Comparison of ENCODE assay signal across 8 cellular contexts in the genomic region with DNA sequence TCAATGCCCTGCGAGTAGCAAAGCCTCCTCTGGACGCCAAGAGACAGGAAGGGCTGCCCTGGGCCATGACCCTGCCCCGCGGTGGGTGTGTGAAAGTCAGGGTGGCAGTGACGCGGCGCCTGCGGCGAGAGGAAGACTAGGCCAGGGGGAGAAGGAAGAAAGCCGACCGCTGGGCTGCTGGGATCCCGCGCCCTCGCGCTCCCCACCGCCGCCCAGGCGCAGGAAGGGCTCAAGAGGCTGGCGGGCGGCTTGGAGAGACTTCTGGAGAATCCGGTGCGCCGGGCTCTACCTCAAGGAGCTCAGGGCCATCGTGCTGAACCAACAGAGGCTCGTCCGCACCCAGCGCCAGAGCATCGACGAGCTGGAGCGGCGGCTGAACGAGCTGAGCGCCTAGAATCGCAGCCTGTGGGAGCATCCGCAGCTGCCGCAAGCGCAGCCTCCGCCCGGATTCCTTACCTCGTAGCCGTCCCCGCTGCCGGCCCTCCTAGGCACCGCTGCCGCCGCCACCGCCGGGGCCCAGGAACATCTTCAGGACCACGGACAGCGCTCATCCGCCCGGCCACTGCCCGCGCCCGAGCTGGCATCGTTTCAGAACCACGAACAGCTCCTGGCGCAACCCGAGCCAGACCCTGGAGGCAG.
A peak's percentile ranks its signal among the peaks of the same experiment; 100 is the strongest.
DNase-seq lines count a peak whose midpoint lies in the region; ATAC-seq and TF ChIP-seq lines count a peak whose summit lies in the region.

No MANE protein-coding gene starts in this region.

- WGBS in ovary, 3 donors: 1 to 5% (median 3%) methylated on average over 51 to 59 of the region's 59 CpGs
- 3 to 4% methylated on average over 17 to 40 of the region's 59 CpGs for WGBS in thyroid gland, 2 donors

- H3K9me3 ChIP-seq in CD4-positive, CD25-positive, alpha-beta regulatory T cell (ENCODE audit: control insufficient read depth in 2 of 2, low read length in 2 of 2): no peaks in the 10 kb centered on the region
- H3K9me3 ChIP-seq in ovary (no peaks in the 10 kb centered on the region), thyroid gland (no peaks in the 10 kb centered on the region)

- no peaks in the 10 kb centered on the region for H3K4me1 ChIP-seq in CD4-positive, CD25-positive, alpha-beta regulatory T cell (ENCODE audit: control insufficient read depth, insufficient read depth, low read length, poor library complexity, severe bottlenecking)
- peaks cover 1% of the 10 kb centered on the region for H3K4me1 ChIP-seq in ovary (ENCODE audit: insufficient read depth)
- H3K4me1 ChIP-seq in thyroid gland: peaks cover 3 to 6% of the 10 kb centered on the region in 2 donors

- H3K27ac Mint-ChIP-seq in CD4-positive, CD25-positive, alpha-beta regulatory T cell: no peak overlapping the region
- no peak overlapping the region for H3K27ac Mint-ChIP-seq in activated naive CD4-positive, alpha-beta T cell treated with anti-CD3 and anti-CD28 coated beads, Interleukin-2, amount 50 U/mL, for 72 hours

- TF ChIP-seq POLR2A in ovary (IDR thresholded peaks at IDR 0.05): no peak
- TF ChIP-seq POLR2A in thyroid gland (IDR thresholded peaks at IDR 0.05): no peak

- no peak for TF ChIP-seq EP300 in ovary (IDR thresholded peaks at IDR 0.05)

- H3K27me3 Mint-ChIP-seq in CD4-positive, CD25-positive, alpha-beta regulatory T cell: peaks cover 34% of the 10 kb centered on the region

- H3K36me3 ChIP-seq in CD4-positive, CD25-positive, alpha-beta regulatory T cell (ENCODE audit: control insufficient read depth, insufficient read depth, low read length): no peaks in the 10 kb centered on the region
- H3K36me3 ChIP-seq in ovary (no peaks in the 10 kb centered on the region), thyroid gland (no peaks in the 10 kb centered on the region)

- peaks cover 0 to 5% (median 0%) of the 10 kb centered on the region in 7 donors for H3K9me3 Mint-ChIP-seq in CD4-positive, CD25-positive, alpha-beta regulatory T cell
- peaks cover 11 to 14% of the 10 kb centered on the region in 2 donors for H3K9me3 Mint-ChIP-seq in activated naive CD4-positive, alpha-beta T cell treated with anti-CD3 and anti-CD28 coated beads, Interleukin-2, amount 50 U/mL, for 72 hours

- peak overlapping the region in 1 of 4 donors; percentile 47 for H3K4me3 Mint-ChIP-seq in CD4-positive, CD25-positive, alpha-beta regulatory T cell

- H3K27me3 ChIP-seq in CD4-positive, CD25-positive, alpha-beta regulatory T cell (ENCODE audit: control insufficient read depth, insufficient read depth, low read length): peaks cover 2% of the 10 kb centered on the region
- no peaks in the 10 kb centered on the region for H3K27me3 ChIP-seq in ovary
- no peaks in the 10 kb centered on the region for H3K27me3 ChIP-seq in thyroid gland

- peaks cover 5% of the 10 kb centered on the region for H3K36me3 Mint-ChIP-seq in CD4-positive, CD25-positive, alpha-beta regulatory T cell
- peaks cover 6 to 12% of the 10 kb centered on the region in 2 donors for H3K36me3 Mint-ChIP-seq in activated naive CD4-positive, alpha-beta T cell treated with anti-CD3 and anti-CD28 coated beads, Interleukin-2, amount 50 U/mL, for 72 hours

- H3K27ac ChIP-seq in CD4-positive, CD25-positive, alpha-beta regulatory T cell (ENCODE audit: insufficient read depth, low read length, poor library complexity, severe bottlenecking): no peak overlapping the region
- no peak overlapping the region for H3K27ac ChIP-seq in ovary
- H3K27ac ChIP-seq in thyroid gland: no peak overlapping the region

- ATAC-seq in CD4-positive, CD25-positive, alpha-beta regulatory T cell (ENCODE audit: low read depth in 2 of 2): peak; percentile 60 to 65
- peak; percentile 54 for ATAC-seq in HG03097 (IDR thresholded peaks at IDR 0.05; ENCODE audit: low FRiP score, unreplicated experiment)
- peak; percentile 70 to 89 for ATAC-seq in activated naive CD4-positive, alpha-beta T cell treated with anti-CD3 and anti-CD28 coated beads, Interleukin-2, amount 50 U/mL, for 72 hours

- H3K4me3 ChIP-seq in CD4-positive, CD25-positive, alpha-beta regulatory T cell (ENCODE audit: low read depth, low read length): no peak overlapping the region
- no peak overlapping the region for H3K4me3 ChIP-seq in ovary
- H3K4me3 ChIP-seq in thyroid gland (replicated peaks in 1 of 3): no peak overlapping the region

- intact Hi-C loops in head of caudate nucleus (cut with DNase I): no loop called here
- intact Hi-C loops in ovary (cut with DNase I): no loop called here
- intact Hi-C loops in thyroid gland (cut with DNase I): no loop called here

- peaks cover 0 to 5% (median 2%) of the 10 kb centered on the region in 4 donors for H3K4me1 Mint-ChIP-seq in CD4-positive, CD25-positive, alpha-beta regulatory T cell

- TF ChIP-seq CTCF in ovary (IDR thresholded peaks at IDR 0.05) (no peak), thyroid gland (IDR thresholded peaks at IDR 0.05) (peak in 1 of 6 experiments; percentile 6)

- DNase-seq in CD4-positive, CD25-positive, alpha-beta regulatory T cell: peak; percentile 48 to 59 (median 49)
- DNase-seq in SK-N-DZ (ENCODE audit: low spot score) (peak; percentile 56), head of caudate nucleus (peak; percentile 39 to 90 (median 76)), ovary (peak; percentile 48 to 90 (median 83)), thyroid gland (peak; percentile 88 to 91), NCI-H2171 (lab: John Stamatoyannopoulos, UW) (no peak)
- peak in 1 of 2 donors; percentile 91 for DNase-seq in activated naive CD4-positive, alpha-beta T cell treated with anti-CD3 and anti-CD28 coated beads, Interleukin-2, amount 50 U/mL, for 72 hours (ENCODE audit: low spot score in 2 of 2)
